In genomic region chr20:50978533-50978932, GRCh38 we compare ENCODE assay signal across 9 cellular contexts. TPM values are rescaled to one million over a fixed set of nuclear protein-coding genes. Genes with fewer than 3 reads are reported as not detected.
DNase-seq lines count a peak whose midpoint lies in the region; ATAC-seq, FAIRE-seq and TF ChIP-seq lines count a peak whose summit lies in the region.
"Not testable (repeated sequence)": the region's sequence is repeated elsewhere in the genome, so short reads cannot be mapped to it uniquely, and the experiment has no call there.
"Had no signal": no experiment of that assay in that cellular context is flagged by ENCODE, and none has a peak within 500 bp of the region (broad histone marks: within the 10 kb centered on the region; RNA-seq: fewer than 3 reads in every experiment).

No MANE protein-coding gene starts in this region.

- not testable (repeated sequence) for H3K79me2 ChIP-seq in HepG2 (ENCODE audit: insufficient read depth, low read length)

- not testable (repeated sequence) for H2AFZ ChIP-seq in HepG2 (ENCODE audit: low read length)

- POLR2A ChIA-PET in HepG2 (lab: Yijun Ruan, JAX), result not testable (repeated sequence)

- H3K36me3 ChIP-seq in RWPE2 (ENCODE audit: low read depth); HepG2 (replicated peaks in 1 of 2; ENCODE audit: control insufficient read depth in 1 of 2, insufficient read depth in 2 of 2, low read length in 2 of 2): not testable (repeated sequence)

- not testable (repeated sequence) for TF ChIP-seq RAD21 in HepG2 (CRISPR knock-in tag; IDR thresholded peaks at IDR 0.05)

- not testable (repeated sequence) for H3K9me3 Mint-ChIP-seq in HFFc6; activated naive CD8-positive, alpha-beta T cell treated with anti-CD3 and anti-CD28 coated beads, Interleukin-2, amount 50 U/mL, for 24 hours; neural crest cell

- peak overlapping the region; percentile 97 for H3K27ac Mint-ChIP-seq in HFFc6
- peak overlapping the region; percentile 21 for H3K27ac Mint-ChIP-seq in activated naive CD8-positive, alpha-beta T cell treated with anti-CD3 and anti-CD28 coated beads, Interleukin-2, amount 50 U/mL, for 24 hours
- peak overlapping the region; percentile 7 for H3K27ac Mint-ChIP-seq in neural crest cell (ENCODE audit: unreplicated experiment)

- not testable (repeated sequence) for ATAC-seq in RWPE2 (ENCODE audit: low read depth); activated naive CD8-positive, alpha-beta T cell treated with anti-CD3 and anti-CD28 coated beads, Interleukin-2, amount 50 U/mL, for 24 hours; HepG2

- 41% methylated on average over 4 of the region's 4 CpGs for WGBS in HepG2 (ENCODE audit: low lambda C conversion rate)

- not testable (repeated sequence) for TF ChIP-seq POLR2A in HepG2 (IDR thresholded peaks at IDR 0.05; ENCODE audit: insufficient read depth in 1 of 2, low read depth in 2 of 2, low read length in 2 of 2)

- H3K4me1 ChIP-seq in RWPE2 (ENCODE audit: insufficient read depth, poor library complexity, severe bottlenecking) (peaks cover 22% of the 10 kb centered on the region), HepG2 (ENCODE audit: insufficient read depth, low read length) (peaks cover 28% of the 10 kb centered on the region)

- H3K4me1 Mint-ChIP-seq in HFFc6 (ENCODE audit: low read depth) (peaks cover 55% of the 10 kb centered on the region), neural crest cell (peaks cover 18% of the 10 kb centered on the region)
- H3K4me1 Mint-ChIP-seq in activated naive CD8-positive, alpha-beta T cell treated with anti-CD3 and anti-CD28 coated beads, Interleukin-2, amount 50 U/mL, for 24 hours, result peaks cover 33% of the 10 kb centered on the region

- DNase-seq in HFFc6; activated naive CD8-positive, alpha-beta T cell treated with anti-CD3 and anti-CD28 coated beads, Interleukin-2, amount 50 U/mL, for 24 hours; HepG2 (ENCODE audit: low spot score); neural crest cell (ENCODE audit: low read depth, low spot score): not testable (repeated sequence)
- peak; percentile 16 for DNase-seq in RWPE2 (ENCODE audit: low spot score)

- intact Hi-C loops in HepG2 (cut with micrococcal nuclease; ENCODE audit: unreplicated experiment), result not testable (repeated sequence)

- not testable (repeated sequence) for H3K4me3 Mint-ChIP-seq in HFFc6; activated naive CD8-positive, alpha-beta T cell treated with anti-CD3 and anti-CD28 coated beads, Interleukin-2, amount 50 U/mL, for 24 hours; neural crest cell

- in situ Hi-C loops in HepG2 (cut with HindIII; ENCODE audit: extremely low pct_ligation_motif_present, low pct_unique_long_range_greater_than_20kb), result loop anchor here (25.0 kb wide), 2 partner anchors 609 to 1109 kb away; no protein-coding TSS in a partner anchor

- not testable (repeated sequence) for H3K27ac ChIP-seq in RWPE2 (ENCODE audit: poor library complexity, severe bottlenecking); HepG2 (ENCODE audit: extremely low read length, insufficient read depth, low read length)

- H4K20me1 ChIP-seq in HepG2 (ENCODE audit: insufficient read depth, low read length), result not testable (repeated sequence)

- not testable (repeated sequence) for H3K4me2 ChIP-seq in HepG2 (ENCODE audit: low read depth, low read length)

- not testable (repeated sequence) for TF ChIP-seq EP300 in HepG2 (IDR thresholded peaks at IDR 0.05; ENCODE audit: low read depth in 2 of 2, low read length in 2 of 2); HepG2 (CRISPR knock-in tag; IDR thresholded peaks at IDR 0.05; ENCODE audit: borderline replicate concordance)

- not testable (repeated sequence) for H3K9ac ChIP-seq in HepG2 (ENCODE audit: insufficient read depth, low read depth, low read length)

- not testable (repeated sequence) for FAIRE-seq in HepG2 (lab: Jason Lieb, UNC)

- not testable (repeated sequence) for H3K9me3 ChIP-seq in RWPE2 (ENCODE audit: severe bottlenecking); HepG2 (ENCODE audit: low read length)

- H3K27me3 Mint-ChIP-seq in HFFc6 (ENCODE audit: insufficient read depth), result not testable (repeated sequence)
- H3K27me3 Mint-ChIP-seq in activated naive CD8-positive, alpha-beta T cell treated with anti-CD3 and anti-CD28 coated beads, Interleukin-2, amount 50 U/mL, for 24 hours, result peaks cover 33% of the 10 kb centered on the region
- peaks cover 22% of the 10 kb centered on the region for H3K27me3 Mint-ChIP-seq in neural crest cell (ENCODE audit: low read depth)

- BruUV-seq in HepG2 (replicated peaks; lab: Mats Ljungman, UMichigan), result not testable (repeated sequence)

- CTCF ChIA-PET in HepG2 (lab: Yijun Ruan, JAX; ENCODE audit: low intra/inter-chr PET ratio, low total read pairs), result not testable (repeated sequence)

- H3K27me3 ChIP-seq in RWPE2 (ENCODE audit: insufficient read depth, poor library complexity, severe bottlenecking), result not testable (repeated sequence)
- peaks cover 9 to 62% of the 10 kb centered on the region in 2 experiments; a peak in 4 of 5 replicates for H3K27me3 ChIP-seq in HepG2 (ENCODE audit: control insufficient read depth in 1 of 2, insufficient read depth in 2 of 2, low read length in 2 of 2)

- H3K4me3 ChIP-seq in RWPE2 (ENCODE audit: severe bottlenecking); HepG2 (replicated peaks in 1 of 3; ENCODE audit: insufficient read depth in 1 of 3, low read depth in 2 of 3, low read length in 3 of 3): not testable (repeated sequence)

- not testable (repeated sequence) for H3K36me3 Mint-ChIP-seq in HFFc6 (ENCODE audit: low read depth); activated naive CD8-positive, alpha-beta T cell treated with anti-CD3 and anti-CD28 coated beads, Interleukin-2, amount 50 U/mL, for 24 hours (ENCODE audit: low read depth); neural crest cell (ENCODE audit: low read depth)

- not testable (repeated sequence) for TF ChIP-seq CTCF in HFFc6 (IDR thresholded peaks at IDR 0.05); RWPE2 (IDR thresholded peaks at IDR 0.05; ENCODE audit: poor library complexity, severe bottlenecking); HepG2 (CRISPR knock-in tag; IDR thresholded peaks at IDR 0.05); neural crest cell (conservative IDR thresholded peaks at IDR 0.05)

RNA-seq across cellular contexts. Expression of gene MOCS3, which starts 19.9 kb away (rescaled TPM):
- 1 to 10 TPM; 5.0 to 6.1 (median 5.4) TPM for total RNA-seq in HFFc6 (2021; fragmentation: NEBNext Ultra II Directional; extraction: Animal tissue kit (Norgen Biotek cat#: 25700))
- total RNA-seq in HepG2 (2016; rRNA removed; fragmentation: Illumina TruSeq; extraction: Trizol) (8.4 and 9.7 TPM in 2 replicates), neural crest cell (6.1 and 6.5 TPM in 2 replicates)
- total RNA-seq in HepG2 (2016; cell fraction: cytosol; rRNA removed; fragmentation: Illumina TruSeq; extraction: Trizol; ENCODE audit: low read depth), result 1.2 and 1.3 TPM in 2 replicates
- total RNA-seq in HepG2 (2016; cell fraction: insoluble cytoplasmic fraction; rRNA removed; fragmentation: Illumina TruSeq; extraction: Trizol), result 7.8 and 8.8 TPM in 2 replicates
- total RNA-seq in HepG2 (2016; cell fraction: membrane; rRNA removed; fragmentation: Illumina TruSeq; extraction: Trizol), result 3.7 and 4.2 TPM in 2 replicates
- 5.4 and 5.7 TPM in 2 replicates for total RNA-seq in HepG2 (2016; cell fraction: nucleus; rRNA removed; fragmentation: Illumina TruSeq; extraction: Trizol)
- polyA plus RNA-seq in HepG2 (2011; rRNA removed), result 3.7 and 4.1 TPM in 2 replicates
- polyA plus RNA-seq in HepG2 (2011; cell fraction: cytosol; rRNA removed), result 4.0 and 4.1 TPM in 2 replicates
- polyA plus RNA-seq in HepG2 (2011; cell fraction: nucleus; rRNA removed), result 2.9 and 3.2 TPM in 2 replicates
- 2.7 and 3.3 TPM in 2 replicates for polyA plus RNA-seq in HepG2 (2012)
- 0.53 and 0.58 TPM in 2 replicates for polyA plus RNA-seq in HepG2 (2016; cell fraction: cytosol; fragmentation: Illumina TruSeq; extraction: Trizol; ENCODE audit: low read depth)
- 7.8 and 8.0 TPM in 2 replicates for polyA plus RNA-seq in HepG2 (2016; cell fraction: insoluble cytoplasmic fraction; fragmentation: Illumina TruSeq; extraction: Trizol; ENCODE audit: low read depth)
- 1.7 and 2.1 TPM in 2 replicates for polyA plus RNA-seq in HepG2 (2016; cell fraction: membrane; fragmentation: Illumina TruSeq; extraction: Trizol; ENCODE audit: low read depth)
- 4.3 and 4.4 TPM in 2 replicates for polyA plus RNA-seq in HepG2 (2016; cell fraction: nucleus; fragmentation: Illumina TruSeq; extraction: Trizol; ENCODE audit: insufficient read depth, low read depth)
- 14.6 and 20.7 TPM in 2 replicates for polyA minus RNA-seq in HepG2 (2011; rRNA and poly(A)+ RNA removed; ENCODE audit: low replicate concordance)
- polyA minus RNA-seq in HepG2 (2011; cell fraction: cytosol; rRNA and poly(A)+ RNA removed), result 6.3 and 6.7 TPM in 2 replicates
- polyA minus RNA-seq in HepG2 (2011; cell fraction: nucleus; rRNA and poly(A)+ RNA removed), result 12.4 and 13.6 TPM in 2 replicates

RNA-seq across cellular contexts. Expression of gene DPM1, which starts 20.2 kb away (rescaled TPM):
- 10 to 100 TPM; 51.8 to 59.9 (median 57.4) TPM for total RNA-seq in HFFc6 (2021; fragmentation: NEBNext Ultra II Directional; extraction: Animal tissue kit (Norgen Biotek cat#: 25700))
- total RNA-seq in HepG2 (2016; rRNA removed; fragmentation: Illumina TruSeq; extraction: Trizol) (161 and 187 TPM in 2 replicates), neural crest cell (42.9 and 48.3 TPM in 2 replicates)
- total RNA-seq in HepG2 (2016; cell fraction: cytosol; rRNA removed; fragmentation: Illumina TruSeq; extraction: Trizol; ENCODE audit: low read depth), result 32.3 and 33.7 TPM in 2 replicates
- 167 and 188 TPM in 2 replicates for total RNA-seq in HepG2 (2016; cell fraction: insoluble cytoplasmic fraction; rRNA removed; fragmentation: Illumina TruSeq; extraction: Trizol)
- 30.4 and 39.3 TPM in 2 replicates for total RNA-seq in HepG2 (2016; cell fraction: membrane; rRNA removed; fragmentation: Illumina TruSeq; extraction: Trizol)
- total RNA-seq in HepG2 (2016; cell fraction: nucleus; rRNA removed; fragmentation: Illumina TruSeq; extraction: Trizol), result 102 and 109 TPM in 2 replicates
- polyA plus RNA-seq in HepG2 (2011; rRNA removed), result 75.7 and 83.2 TPM in 2 replicates
- polyA plus RNA-seq in HepG2 (2011; cell fraction: cytosol; rRNA removed), result 67.0 and 87.1 TPM in 2 replicates
- 40.6 and 43.3 TPM in 2 replicates for polyA plus RNA-seq in HepG2 (2011; cell fraction: nucleus; rRNA removed)
- polyA plus RNA-seq in HepG2 (2012), result 92.8 and 103 TPM in 2 replicates
- polyA plus RNA-seq in HepG2 (2016; cell fraction: cytosol; fragmentation: Illumina TruSeq; extraction: Trizol; ENCODE audit: low read depth), result 19.8 and 20.9 TPM in 2 replicates
- polyA plus RNA-seq in HepG2 (2016; cell fraction: insoluble cytoplasmic fraction; fragmentation: Illumina TruSeq; extraction: Trizol; ENCODE audit: low read depth), result 215 and 249 TPM in 2 replicates
- 27.9 and 30.1 TPM in 2 replicates for polyA plus RNA-seq in HepG2 (2016; cell fraction: membrane; fragmentation: Illumina TruSeq; extraction: Trizol; ENCODE audit: low read depth)
- 177 and 193 TPM in 2 replicates for polyA plus RNA-seq in HepG2 (2016; cell fraction: nucleus; fragmentation: Illumina TruSeq; extraction: Trizol; ENCODE audit: insufficient read depth, low read depth)
- 23.1 and 28.4 TPM in 2 replicates for polyA minus RNA-seq in HepG2 (2011; rRNA and poly(A)+ RNA removed; ENCODE audit: low replicate concordance)
- 38.3 and 41.9 TPM in 2 replicates for polyA minus RNA-seq in HepG2 (2011; cell fraction: cytosol; rRNA and poly(A)+ RNA removed)
- 49.6 and 51.1 TPM in 2 replicates for polyA minus RNA-seq in HepG2 (2011; cell fraction: nucleus; rRNA and poly(A)+ RNA removed)

RNA-seq across cellular contexts. Expression of gene KCNG1, which starts 44.4 kb away (rescaled TPM):
- total RNA-seq in HFFc6 (2021; fragmentation: NEBNext Ultra II Directional; extraction: Animal tissue kit (Norgen Biotek cat#: 25700)), result 1 to 10 TPM; 3.0 to 5.4 (median 3.5) TPM
- total RNA-seq in HepG2 (2016; rRNA removed; fragmentation: Illumina TruSeq; extraction: Trizol) (not detected in 2 replicates), neural crest cell (4.5 and 5.8 TPM in 2 replicates)
- not detected in 2 replicates for total RNA-seq in HepG2 (2016; cell fraction: cytosol; rRNA removed; fragmentation: Illumina TruSeq; extraction: Trizol; ENCODE audit: low read depth)
- total RNA-seq in HepG2 (2016; cell fraction: insoluble cytoplasmic fraction; rRNA removed; fragmentation: Illumina TruSeq; extraction: Trizol), result not detected in 2 replicates
- total RNA-seq in HepG2 (2016; cell fraction: membrane; rRNA removed; fragmentation: Illumina TruSeq; extraction: Trizol), result not detected in 2 replicates
- not detected in 2 replicates for total RNA-seq in HepG2 (2016; cell fraction: nucleus; rRNA removed; fragmentation: Illumina TruSeq; extraction: Trizol)
- not detected in 2 replicates for polyA plus RNA-seq in HepG2 (2011; rRNA removed)
- not detected in 2 replicates for polyA plus RNA-seq in HepG2 (2011; cell fraction: cytosol; rRNA removed)
- not detected in 2 replicates for polyA plus RNA-seq in HepG2 (2011; cell fraction: nucleus; rRNA removed)
- not detected in 2 replicates for polyA plus RNA-seq in HepG2 (2012)
- not detected in 2 replicates for polyA plus RNA-seq in HepG2 (2016; cell fraction: cytosol; fragmentation: Illumina TruSeq; extraction: Trizol; ENCODE audit: low read depth)
- polyA plus RNA-seq in HepG2 (2016; cell fraction: insoluble cytoplasmic fraction; fragmentation: Illumina TruSeq; extraction: Trizol; ENCODE audit: low read depth), result not detected in 2 replicates
- not detected in 2 replicates for polyA plus RNA-seq in HepG2 (2016; cell fraction: membrane; fragmentation: Illumina TruSeq; extraction: Trizol; ENCODE audit: low read depth)
- polyA plus RNA-seq in HepG2 (2016; cell fraction: nucleus; fragmentation: Illumina TruSeq; extraction: Trizol; ENCODE audit: insufficient read depth, low read depth), result not detected in 2 replicates
- polyA minus RNA-seq in HepG2 (2011; rRNA and poly(A)+ RNA removed; ENCODE audit: low replicate concordance), result not detected in 2 replicates
- not detected in 2 replicates for polyA minus RNA-seq in HepG2 (2011; cell fraction: cytosol; rRNA and poly(A)+ RNA removed)
- not detected in 2 replicates for polyA minus RNA-seq in HepG2 (2011; cell fraction: nucleus; rRNA and poly(A)+ RNA removed)
- total RNA-seq: CD4-positive, alpha-beta T cell; GM12878 had no signal
- polyA plus RNA-seq: CD14-positive monocyte; CD8-positive, alpha-beta memory T cell; GM12878 had no signal

RNA-seq across cellular contexts. Expression of gene ADNP, which starts 47.3 kb away (rescaled TPM):
- total RNA-seq in HFFc6 (2021; fragmentation: NEBNext Ultra II Directional; extraction: Animal tissue kit (Norgen Biotek cat#: 25700)), result 10 to 100 TPM; 56.5 to 68.8 (median 57.3) TPM
- total RNA-seq in HepG2 (2016; rRNA removed; fragmentation: Illumina TruSeq; extraction: Trizol) (21.5 and 60.7 TPM in 2 replicates), neural crest cell (132 and 140 TPM in 2 replicates)
- 3.6 and 4.4 TPM in 2 replicates for total RNA-seq in HepG2 (2016; cell fraction: cytosol; rRNA removed; fragmentation: Illumina TruSeq; extraction: Trizol; ENCODE audit: low read depth)
- 17.8 and 59.9 TPM in 2 replicates for total RNA-seq in HepG2 (2016; cell fraction: insoluble cytoplasmic fraction; rRNA removed; fragmentation: Illumina TruSeq; extraction: Trizol)
- total RNA-seq in HepG2 (2016; cell fraction: membrane; rRNA removed; fragmentation: Illumina TruSeq; extraction: Trizol), result 20.1 and 20.5 TPM in 2 replicates
- 51.3 and 55.1 TPM in 2 replicates for total RNA-seq in HepG2 (2016; cell fraction: nucleus; rRNA removed; fragmentation: Illumina TruSeq; extraction: Trizol)
- polyA plus RNA-seq in HepG2 (2011; rRNA removed), result 21.0 and 22.3 TPM in 2 replicates
- 11.3 and 19.3 TPM in 2 replicates for polyA plus RNA-seq in HepG2 (2011; cell fraction: cytosol; rRNA removed)
- 30.4 and 32.5 TPM in 2 replicates for polyA plus RNA-seq in HepG2 (2011; cell fraction: nucleus; rRNA removed)
- 45.9 and 50.4 TPM in 2 replicates for polyA plus RNA-seq in HepG2 (2012)
- 2.9 and 3.3 TPM in 2 replicates for polyA plus RNA-seq in HepG2 (2016; cell fraction: cytosol; fragmentation: Illumina TruSeq; extraction: Trizol; ENCODE audit: low read depth)
- 57.9 and 63.1 TPM in 2 replicates for polyA plus RNA-seq in HepG2 (2016; cell fraction: insoluble cytoplasmic fraction; fragmentation: Illumina TruSeq; extraction: Trizol; ENCODE audit: low read depth)
- 8.8 and 9.4 TPM in 2 replicates for polyA plus RNA-seq in HepG2 (2016; cell fraction: membrane; fragmentation: Illumina TruSeq; extraction: Trizol; ENCODE audit: low read depth)
- polyA plus RNA-seq in HepG2 (2016; cell fraction: nucleus; fragmentation: Illumina TruSeq; extraction: Trizol; ENCODE audit: insufficient read depth, low read depth), result 78.5 and 79.2 TPM in 2 replicates
- polyA minus RNA-seq in HepG2 (2011; rRNA and poly(A)+ RNA removed; ENCODE audit: low replicate concordance), result 22.3 and 32.8 TPM in 2 replicates
- polyA minus RNA-seq in HepG2 (2011; cell fraction: cytosol; rRNA and poly(A)+ RNA removed), result 29.7 and 42.9 TPM in 2 replicates
- polyA minus RNA-seq in HepG2 (2011; cell fraction: nucleus; rRNA and poly(A)+ RNA removed), result 74.0 and 91.4 TPM in 2 replicates

Comparison
In these comparisons a context has a peak if more than half of its experiments do, and no peak if none do; other contexts are left out.
1. H3K27ac Mint-ChIP-seq: peak in every context shown above with its lines; median percentile 97 in HFFc6; 21 in activated naive CD8-positive, alpha-beta T cell treated with anti-CD3 and anti-CD28 coated beads, Interleukin-2, amount 50 U/mL, for 24 hours; 7 in neural crest cell.